Comparison of ENCODE assay signal across 1 cellular context in genomic region chr1:1146596-1146995, GRCh38.
TF ChIP-seq lines count a peak whose summit lies in the region.

No MANE protein-coding gene starts in this region.

TF ChIP-seq in IMR-90, 13 proteins besides CTCF, POLR2A, EP300 and RAD21:
- no peak for TF ChIP-seq NFE2L2 (IDR thresholded peaks at IDR 0.05; ENCODE audit: low read depth, low read length)
- TF ChIP-seq RCOR1 (IDR thresholded peaks at IDR 0.05; ENCODE audit: insufficient replicate concordance, low read length): no peak
- TF ChIP-seq USF2 (IDR thresholded peaks at IDR 0.05; ENCODE audit: low read depth, low read length): no peak
- no peak for TF ChIP-seq MAFK (IDR thresholded peaks at IDR 0.05; ENCODE audit: low read depth, low read length)
- TF ChIP-seq SMC3 (IDR thresholded peaks at IDR 0.05; ENCODE audit: low read depth, low read length): no peak
- no peak for TF ChIP-seq FOS (IDR thresholded peaks at IDR 0.05; ENCODE audit: low read depth, low read length)
- no peak for TF ChIP-seq RFX5 (IDR thresholded peaks at IDR 0.05; ENCODE audit: low read depth, low read length)
- no peak for TF ChIP-seq BHLHE40 (IDR thresholded peaks at IDR 0.05; ENCODE audit: low read depth, low read length)
- TF ChIP-seq CHD1 (IDR thresholded peaks at IDR 0.05; ENCODE audit: low read depth, low read length): no peak
- no peak for TF ChIP-seq MAZ (IDR thresholded peaks at IDR 0.05; ENCODE audit: borderline replicate concordance, low read depth, low read length)
- TF ChIP-seq CEBPB (IDR thresholded peaks at IDR 0.05; ENCODE audit: low read depth, low read length): no peak
- no peak for TF ChIP-seq ELK1 (IDR thresholded peaks at IDR 0.05; ENCODE audit: borderline replicate concordance, low read depth, low read length)
- TF ChIP-seq MXI1 (IDR thresholded peaks at IDR 0.05; ENCODE audit: borderline replicate concordance, low read depth, low read length): no peak
TF ChIP-seq in IMR-90: peak in this region for 0.
